Comparison of ENCODE assay signal across 1 cellular context in the genomic region with DNA sequence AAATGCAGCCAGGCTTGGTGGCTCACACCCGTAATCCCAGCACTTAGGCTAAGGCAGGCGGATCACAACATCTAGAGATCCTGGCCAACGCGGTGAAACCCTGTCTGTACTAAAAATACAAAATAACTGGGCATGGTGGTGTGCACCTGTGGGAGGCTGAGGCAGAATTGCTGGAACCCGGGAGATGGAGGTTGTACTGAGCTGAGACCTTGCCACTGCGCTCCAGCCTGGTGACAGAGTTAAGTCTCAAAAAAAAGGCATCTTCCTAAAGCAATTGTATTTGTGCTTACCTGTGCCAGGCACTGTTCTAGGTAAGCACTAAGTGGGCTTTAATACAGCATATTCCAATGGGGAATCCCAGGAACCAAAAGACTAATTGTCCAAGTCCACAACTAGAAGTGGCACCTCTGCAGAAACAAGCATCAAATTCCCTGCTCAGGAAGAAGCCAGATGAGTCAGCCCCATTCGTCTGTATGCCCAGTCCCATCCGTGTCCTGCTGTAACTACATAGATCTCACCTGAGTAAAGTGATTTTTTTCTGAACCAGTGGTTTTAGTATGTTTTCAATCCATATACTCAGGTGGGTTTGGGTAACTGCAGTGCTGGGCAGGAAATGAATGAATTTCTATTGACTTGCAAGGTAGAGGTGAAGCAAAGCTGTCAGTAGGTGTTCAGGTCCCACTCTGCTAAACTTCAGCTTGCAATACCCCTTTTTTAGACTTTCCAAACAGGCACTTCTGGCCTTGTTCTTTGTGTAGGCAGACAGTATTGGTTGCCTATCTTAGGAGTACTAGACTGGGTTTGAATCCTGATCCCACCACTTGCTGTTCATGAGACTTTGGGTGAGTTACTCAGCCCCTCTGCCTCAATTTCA.
A peak's percentile ranks its signal among the peaks of the same experiment; 100 is the strongest.
TF ChIP-seq lines count a peak whose summit lies in the region.

No MANE protein-coding gene starts in this region.

TF ChIP-seq in SK-N-SH treated with all-trans-retinoic acid at 6 μM for 48 hours, 23 proteins besides CTCF, POLR2A, EP300 and RAD21 (continued from another document):
- TF ChIP-seq SNAI2 (CRISPR knock-in tag; IDR thresholded peaks at IDR 0.05) (0 out of 2 replicates have a peak, but pooled peaks have one; percentile 10), CREB5 (CRISPR knock-in tag; IDR thresholded peaks at IDR 0.05; ENCODE audit: low read depth) (peak; percentile 9; the same call in 1 of the 2 replicates)
- TF ChIP-seq, protein P1, sequence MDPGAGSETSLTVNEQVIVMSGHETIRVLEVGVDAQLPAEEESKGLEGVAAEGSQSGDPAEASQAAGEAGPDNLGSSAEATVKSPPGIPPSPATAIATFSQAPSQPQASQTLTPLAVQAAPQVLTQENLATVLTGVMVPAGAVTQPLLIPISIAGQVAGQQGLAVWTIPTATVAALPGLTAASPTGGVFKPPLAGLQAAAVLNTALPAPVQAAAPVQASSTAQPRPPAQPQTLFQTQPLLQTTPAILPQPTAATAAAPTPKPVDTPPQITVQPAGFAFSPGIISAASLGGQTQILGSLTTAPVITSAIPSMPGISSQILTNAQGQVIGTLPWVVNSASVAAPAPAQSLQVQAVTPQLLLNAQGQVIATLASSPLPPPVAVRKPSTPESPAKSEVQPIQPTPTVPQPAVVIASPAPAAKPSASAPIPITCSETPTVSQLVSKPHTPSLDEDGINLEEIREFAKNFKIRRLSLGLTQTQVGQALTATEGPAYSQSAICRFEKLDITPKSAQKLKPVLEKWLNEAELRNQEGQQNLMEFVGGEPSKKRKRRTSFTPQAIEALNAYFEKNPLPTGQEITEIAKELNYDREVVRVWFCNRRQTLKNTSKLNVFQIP (CRISPR knock-in tag; IDR thresholded peaks at IDR 0.05; ENCODE audit: borderline replicate concordance, low read depth), result 0 out of 2 replicates have a peak, but pooled peaks have one; percentile 19
